In genomic region chr1:155910621-155911121, GRCh38 we compare ENCODE assay signal across 9 cellular contexts. TPM values are rescaled to one million over a fixed set of nuclear protein-coding genes. Genes with fewer than 3 reads are reported as not detected.
DNase-seq lines count a peak whose midpoint lies in the region; ATAC-seq, FAIRE-seq and TF ChIP-seq lines count a peak whose summit lies in the region.
"Had no signal": no experiment of that assay in that cellular context is flagged by ENCODE, and none has a peak within 500 bp of the region (broad histone marks: within the 10 kb centered on the region; RNA-seq: fewer than 3 reads in every experiment).

No MANE protein-coding gene starts in this region.

- no peaks in the 10 kb centered on the region for H3K9me3 Mint-ChIP-seq in CD4-positive, CD25-positive, alpha-beta regulatory T cell
- no peaks in the 10 kb centered on the region for H3K9me3 Mint-ChIP-seq in activated naive CD8-positive, alpha-beta T cell (ENCODE audit: low read depth)
- H3K9me3 Mint-ChIP-seq in osteocyte (ENCODE audit: unreplicated experiment) = no peaks in the 10 kb centered on the region

- H3K36me3 ChIP-seq in CD4-positive, CD25-positive, alpha-beta regulatory T cell (ENCODE audit: control insufficient read depth, insufficient read depth, low read length) = peaks cover 51% of the 10 kb centered on the region
- peaks cover 0 to 85% (median 55%) of the 10 kb centered on the region in 9 donors for H3K36me3 ChIP-seq in heart right ventricle

- peak in 2 of 9 donors; percentile 15 to 33 for TF ChIP-seq CTCF in heart right ventricle (IDR thresholded peaks at IDR 0.05)
- TF ChIP-seq CTCF in osteocyte (IDR thresholded peaks at IDR 0.05) = peak; percentile 24

- peaks cover 27% of the 10 kb centered on the region for H3K36me3 Mint-ChIP-seq in CD4-positive, CD25-positive, alpha-beta regulatory T cell
- peaks cover 9% of the 10 kb centered on the region for H3K36me3 Mint-ChIP-seq in activated naive CD8-positive, alpha-beta T cell
- H3K36me3 Mint-ChIP-seq in osteocyte (ENCODE audit: unreplicated experiment) = peaks cover 25% of the 10 kb centered on the region

- intact Hi-C loops in heart right ventricle (cut with DNase I) = loop anchor here in 5 of 10 donors (2.0 to 5.0 kb wide), 3 partner anchors 48 to 53 kb away; partner anchors contain the start of genes GON4L (in 2 of the 5) and SYT11 (in 2 of the 5)

- H3K27me3 Mint-ChIP-seq in CD4-positive, CD25-positive, alpha-beta regulatory T cell = no peaks in the 10 kb centered on the region
- H3K27me3 Mint-ChIP-seq in activated naive CD8-positive, alpha-beta T cell = no peaks in the 10 kb centered on the region
- H3K27me3 Mint-ChIP-seq in osteocyte (ENCODE audit: unreplicated experiment) = no peaks in the 10 kb centered on the region

- H3K4me1 Mint-ChIP-seq in CD4-positive, CD25-positive, alpha-beta regulatory T cell = peaks cover 13 to 41% (median 19%) of the 10 kb centered on the region in 4 donors
- H3K4me1 Mint-ChIP-seq in activated naive CD8-positive, alpha-beta T cell (ENCODE audit: low read depth) = peaks cover 26% of the 10 kb centered on the region
- peaks cover 21% of the 10 kb centered on the region for H3K4me1 Mint-ChIP-seq in osteocyte (ENCODE audit: unreplicated experiment)

- DNase-seq in CD4-positive, CD25-positive, alpha-beta regulatory T cell = peak in 2 of 3 donors; percentile 9 to 38
- DNase-seq in GM19239 (ENCODE audit: insufficient read length, low spot score) = no peak
- DNase-seq in NCI-H146 treated with DMSO at 0.1 percent for 48 hours (lab: John Stamatoyannopoulos, UW; ENCODE audit: unreplicated experiment) = peak; percentile 42
- peak in 1 of 2 donors; percentile 25 for DNase-seq in heart right ventricle
- no peak for DNase-seq in osteocyte (ENCODE audit: extremely low spot score, unreplicated experiment)
- DNase-seq in amniotic stem cell (lab: John Stamatoyannopoulos, UW) = no peak

- H3K4me1 ChIP-seq in CD4-positive, CD25-positive, alpha-beta regulatory T cell (ENCODE audit: control insufficient read depth, insufficient read depth, low read length, poor library complexity, severe bottlenecking) = peaks cover 19% of the 10 kb centered on the region
- H3K4me1 ChIP-seq in heart right ventricle = peaks cover 2 to 29% (median 12%) of the 10 kb centered on the region in 9 donors

- WGBS in heart right ventricle, 2 donors = 1 to 2% methylated on average over 11 of the region's 11 CpGs

- H3K27me3 ChIP-seq in CD4-positive, CD25-positive, alpha-beta regulatory T cell (ENCODE audit: control insufficient read depth, insufficient read depth, low read length) = no peaks in the 10 kb centered on the region
- H3K27me3 ChIP-seq in heart right ventricle = no peaks in the 10 kb centered on the region

- ATAC-seq in CD4-positive, CD25-positive, alpha-beta regulatory T cell (ENCODE audit: low read depth in 2 of 2) = no peak
- ATAC-seq in heart right ventricle (peak; percentile 63 to 84 (median 78)), GM21723 (IDR thresholded peaks at IDR 0.05; ENCODE audit: unreplicated experiment) (no peak)

- peak overlapping the region; percentile 89 for H3K27ac ChIP-seq in CD4-positive, CD25-positive, alpha-beta regulatory T cell (ENCODE audit: insufficient read depth, low read length, poor library complexity, severe bottlenecking)
- H3K27ac ChIP-seq in heart right ventricle = peak overlapping the region; percentile 70 to 96 (median 92)

- H3K4me3 Mint-ChIP-seq in CD4-positive, CD25-positive, alpha-beta regulatory T cell = peak overlapping the region; percentile 95 to 99 (median 98)
- H3K4me3 Mint-ChIP-seq in activated naive CD8-positive, alpha-beta T cell = peak overlapping the region; percentile 91
- peak overlapping the region; percentile 98 for H3K4me3 Mint-ChIP-seq in osteocyte (ENCODE audit: unreplicated experiment)

- H3K9me3 ChIP-seq in CD4-positive, CD25-positive, alpha-beta regulatory T cell (ENCODE audit: control insufficient read depth in 2 of 2, low read length in 2 of 2) = no peaks in the 10 kb centered on the region
- no peaks in the 10 kb centered on the region for H3K9me3 ChIP-seq in heart right ventricle

- FAIRE-seq in GM19239 (lab: Jason Lieb, UNC) = peak; percentile 45

- H3K27ac Mint-ChIP-seq in CD4-positive, CD25-positive, alpha-beta regulatory T cell = peak overlapping the region; percentile 79 to 98 (median 98)
- peak overlapping the region; percentile 93 for H3K27ac Mint-ChIP-seq in activated naive CD8-positive, alpha-beta T cell
- peak overlapping the region; percentile 99 for H3K27ac Mint-ChIP-seq in osteocyte (ENCODE audit: unreplicated experiment)

- peak overlapping the region; percentile 95 for H3K4me3 ChIP-seq in CD4-positive, CD25-positive, alpha-beta regulatory T cell (ENCODE audit: low read depth, low read length)
- peak overlapping the region; percentile 60 to 85 (median 77) for H3K4me3 ChIP-seq in heart right ventricle

RNA-seq across cellular contexts. Expression of gene RIT1, which starts 0.5 kb away (rescaled TPM):
- 55.8 TPM for total RNA-seq in CD4-positive, CD25-positive, alpha-beta regulatory T cell
- polyA plus RNA-seq in CD4-positive, CD25-positive, alpha-beta regulatory T cell = 10 to 100 TPM; 25.0 to 32.1 (median 29.0) TPM
- total RNA-seq in heart right ventricle = 10 to 100 TPM; 12.8 to 32.3 (median 21.9) TPM
- polyA plus RNA-seq in heart right ventricle = 10 to 100 TPM; 11.5 to 17.0 TPM
- 43.1 and 45.6 TPM in 2 replicates for total RNA-seq in osteocyte

RNA-seq across cellular contexts. Expression of gene KHDC4, which starts 23.5 kb away (rescaled TPM):
- 60.1 TPM for total RNA-seq in CD4-positive, CD25-positive, alpha-beta regulatory T cell
- polyA plus RNA-seq in CD4-positive, CD25-positive, alpha-beta regulatory T cell = 10 to 100 TPM in 1 of 4 donors, 1 to 10 TPM in 3; 7.4 to 10.8 (median 8.3) TPM
- total RNA-seq in heart right ventricle = 10 to 100 TPM; 17.6 to 30.3 (median 22.0) TPM
- polyA plus RNA-seq in heart right ventricle = 10 to 100 TPM; 14.3 to 33.8 TPM
- total RNA-seq in osteocyte = 48.8 and 53.7 TPM in 2 replicates

RNA-seq across cellular contexts. Expression of gene RXFP4, which starts 30.8 kb away (rescaled TPM):
- total RNA-seq in CD4-positive, CD25-positive, alpha-beta regulatory T cell = not detected
- polyA plus RNA-seq in CD4-positive, CD25-positive, alpha-beta regulatory T cell = 1 to 10 TPM in 1 of 4 donors, under 1 TPM in 1, not detected in 2; 0.32 to 1.4 TPM
- not detected for total RNA-seq in heart right ventricle
- polyA plus RNA-seq in heart right ventricle = under 1 TPM in 1 of 2 donors, not detected in 1; 0.04 TPM
- not detected in 2 replicates for total RNA-seq in osteocyte
- total RNA-seq: T-helper 1 cell treated with Interleukin-12 subunit alpha and Interleukin-12 subunit beta and Interleukin-4 antibody, amounts not matched to agents 30 ng/mL and 1 ng/mL, for 36 hours had no signal

RNA-seq across cellular contexts. Expression of gene SYT11, which starts 51.3 kb away (rescaled TPM):
- total RNA-seq in CD4-positive, CD25-positive, alpha-beta regulatory T cell = 29.7 TPM
- polyA plus RNA-seq in CD4-positive, CD25-positive, alpha-beta regulatory T cell = 10 to 100 TPM; 14.4 to 34.1 (median 18.7) TPM
- total RNA-seq in heart right ventricle = 10 to 100 TPM in 9 of 10 donors, 1 to 10 TPM in 1; 9.2 to 19.4 (median 12.8) TPM
- 1 to 10 TPM; 1.8 to 9.5 TPM for polyA plus RNA-seq in heart right ventricle
- total RNA-seq in osteocyte = 5.3 TPM in 2 replicates

RNA-seq across cellular contexts. Expression of gene GON4L, which starts 53.7 kb away (rescaled TPM):
- total RNA-seq in CD4-positive, CD25-positive, alpha-beta regulatory T cell = 105 TPM
- 10 to 100 TPM; 22.3 to 35.3 (median 26.3) TPM for polyA plus RNA-seq in CD4-positive, CD25-positive, alpha-beta regulatory T cell
- total RNA-seq in heart right ventricle (10 to 100 TPM; 21.6 to 30.7 (median 28.1) TPM), osteocyte (56.3 and 57.0 TPM in 2 replicates)
- 10 to 100 TPM in 1 of 2 donors, 1 to 10 TPM in 1; 8.8 to 25.5 TPM for polyA plus RNA-seq in heart right ventricle

Comparison
In these comparisons a context has a peak if more than half of its experiments do, and no peak if none do; other contexts are left out.
1. ATAC-seq: peak in heart right ventricle (8 of 8); none in CD4-positive, CD25-positive, alpha-beta regulatory T cell (0 of 2) and GM21723 (single experiment).
2. DNase-seq: peak in CD4-positive, CD25-positive, alpha-beta regulatory T cell (2 of 3) and NCI-H146 treated with DMSO at 0.1 percent for 48 hours (single experiment); none in GM19239 (single experiment), osteocyte (single experiment) and amniotic stem cell (single experiment).
3. Peak in every context shown above with its lines, with median percentiles within 50 percentile points of each other: H3K27ac Mint-ChIP-seq and H3K4me3 Mint-ChIP-seq.